In the genomic region with DNA sequence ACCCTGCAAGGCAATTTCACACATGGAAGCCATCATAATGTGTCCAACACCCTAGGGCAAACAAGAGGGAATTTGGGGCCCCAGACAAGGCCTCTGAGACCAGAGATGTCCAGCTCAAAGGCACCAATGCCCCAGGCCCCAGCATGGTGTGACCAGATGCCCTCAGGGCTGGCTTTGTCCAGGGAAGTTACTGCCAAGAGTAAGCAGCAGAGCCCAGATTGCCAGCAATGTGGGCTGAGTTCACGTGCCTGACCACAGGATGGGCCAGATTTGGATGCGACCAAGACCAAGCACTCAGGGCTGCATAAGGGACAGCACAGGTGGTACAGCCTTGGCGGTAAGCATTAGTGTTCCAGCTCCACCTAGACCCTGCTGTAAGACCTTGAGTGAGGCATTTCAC, we compare ENCODE assay signal across 2 cellular contexts.
TF ChIP-seq lines count a peak whose summit lies in the region.

No MANE protein-coding gene starts in this region.

TF ChIP-seq in HCT116, 20 proteins besides CTCF, POLR2A, EP300 and RAD21:
- TF ChIP-seq, protein P1, sequence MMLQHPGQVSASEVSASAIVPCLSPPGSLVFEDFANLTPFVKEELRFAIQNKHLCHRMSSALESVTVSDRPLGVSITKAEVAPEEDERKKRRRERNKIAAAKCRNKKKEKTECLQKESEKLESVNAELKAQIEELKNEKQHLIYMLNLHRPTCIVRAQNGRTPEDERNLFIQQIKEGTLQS (IDR thresholded peaks at IDR 0.05): no peak
- no peak for TF ChIP-seq SP1 (IDR thresholded peaks at IDR 0.05; ENCODE audit: low read depth)
- no peak for TF ChIP-seq ELF1 (IDR thresholded peaks at IDR 0.05; ENCODE audit: borderline replicate concordance, low read depth)
- TF ChIP-seq EZH2 (IDR thresholded peaks at IDR 0.05): no peak
- TF ChIP-seq SRF (IDR thresholded peaks at IDR 0.05; ENCODE audit: low read depth): no peak
- TF ChIP-seq, protein P2, sequence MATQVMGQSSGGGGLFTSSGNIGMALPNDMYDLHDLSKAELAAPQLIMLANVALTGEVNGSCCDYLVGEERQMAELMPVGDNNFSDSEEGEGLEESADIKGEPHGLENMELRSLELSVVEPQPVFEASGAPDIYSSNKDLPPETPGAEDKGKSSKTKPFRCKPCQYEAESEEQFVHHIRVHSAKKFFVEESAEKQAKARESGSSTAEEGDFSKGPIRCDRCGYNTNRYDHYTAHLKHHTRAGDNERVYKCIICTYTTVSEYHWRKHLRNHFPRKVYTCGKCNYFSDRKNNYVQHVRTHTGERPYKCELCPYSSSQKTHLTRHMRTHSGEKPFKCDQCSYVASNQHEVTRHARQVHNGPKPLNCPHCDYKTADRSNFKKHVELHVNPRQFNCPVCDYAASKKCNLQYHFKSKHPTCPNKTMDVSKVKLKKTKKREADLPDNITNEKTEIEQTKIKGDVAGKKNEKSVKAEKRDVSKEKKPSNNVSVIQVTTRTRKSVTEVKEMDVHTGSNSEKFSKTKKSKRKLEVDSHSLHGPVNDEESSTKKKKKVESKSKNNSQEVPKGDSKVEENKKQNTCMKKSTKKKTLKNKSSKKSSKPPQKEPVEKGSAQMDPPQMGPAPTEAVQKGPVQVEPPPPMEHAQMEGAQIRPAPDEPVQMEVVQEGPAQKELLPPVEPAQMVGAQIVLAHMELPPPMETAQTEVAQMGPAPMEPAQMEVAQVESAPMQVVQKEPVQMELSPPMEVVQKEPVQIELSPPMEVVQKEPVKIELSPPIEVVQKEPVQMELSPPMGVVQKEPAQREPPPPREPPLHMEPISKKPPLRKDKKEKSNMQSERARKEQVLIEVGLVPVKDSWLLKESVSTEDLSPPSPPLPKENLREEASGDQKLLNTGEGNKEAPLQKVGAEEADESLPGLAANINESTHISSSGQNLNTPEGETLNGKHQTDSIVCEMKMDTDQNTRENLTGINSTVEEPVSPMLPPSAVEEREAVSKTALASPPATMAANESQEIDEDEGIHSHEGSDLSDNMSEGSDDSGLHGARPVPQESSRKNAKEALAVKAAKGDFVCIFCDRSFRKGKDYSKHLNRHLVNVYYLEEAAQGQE (IDR thresholded peaks at IDR 0.05; ENCODE audit: low read depth): no peak

TF ChIP-seq in HepG2, 621 proteins besides CTCF, POLR2A, EP300 and RAD21:
- TF ChIP-seq, protein P3, sequence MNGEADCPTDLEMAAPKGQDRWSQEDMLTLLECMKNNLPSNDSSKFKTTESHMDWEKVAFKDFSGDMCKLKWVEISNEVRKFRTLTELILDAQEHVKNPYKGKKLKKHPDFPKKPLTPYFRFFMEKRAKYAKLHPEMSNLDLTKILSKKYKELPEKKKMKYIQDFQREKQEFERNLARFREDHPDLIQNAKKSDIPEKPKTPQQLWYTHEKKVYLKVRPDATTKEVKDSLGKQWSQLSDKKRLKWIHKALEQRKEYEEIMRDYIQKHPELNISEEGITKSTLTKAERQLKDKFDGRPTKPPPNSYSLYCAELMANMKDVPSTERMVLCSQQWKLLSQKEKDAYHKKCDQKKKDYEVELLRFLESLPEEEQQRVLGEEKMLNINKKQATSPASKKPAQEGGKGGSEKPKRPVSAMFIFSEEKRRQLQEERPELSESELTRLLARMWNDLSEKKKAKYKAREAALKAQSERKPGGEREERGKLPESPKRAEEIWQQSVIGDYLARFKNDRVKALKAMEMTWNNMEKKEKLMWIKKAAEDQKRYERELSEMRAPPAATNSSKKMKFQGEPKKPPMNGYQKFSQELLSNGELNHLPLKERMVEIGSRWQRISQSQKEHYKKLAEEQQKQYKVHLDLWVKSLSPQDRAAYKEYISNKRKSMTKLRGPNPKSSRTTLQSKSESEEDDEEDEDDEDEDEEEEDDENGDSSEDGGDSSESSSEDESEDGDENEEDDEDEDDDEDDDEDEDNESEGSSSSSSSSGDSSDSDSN (CRISPR knock-in tag; IDR thresholded peaks at IDR 0.05): no peak
- TF ChIP-seq FOSL1 (CRISPR knock-in tag; IDR thresholded peaks at IDR 0.05; ENCODE audit: borderline replicate concordance) (no peak), SMAD1 (CRISPR knock-in tag; IDR thresholded peaks at IDR 0.05; ENCODE audit: borderline replicate concordance, low read depth) (no peak), NCOA5 (CRISPR knock-in tag; IDR thresholded peaks at IDR 0.05) (no peak), NAIF1 (CRISPR knock-in tag; IDR thresholded peaks at IDR 0.05; ENCODE audit: borderline replicate concordance) (no peak), ETV5 (CRISPR knock-in tag; IDR thresholded peaks at IDR 0.05; ENCODE audit: borderline replicate concordance) (no peak), NONO (IDR thresholded peaks at IDR 0.05) (no peak), NONO (CRISPR knock-in tag; conservative IDR thresholded peaks at IDR 0.05) (no peak), NFKBIZ (CRISPR knock-in tag; IDR thresholded peaks at IDR 0.05) (no peak)
- TF ChIP-seq, protein P4, sequence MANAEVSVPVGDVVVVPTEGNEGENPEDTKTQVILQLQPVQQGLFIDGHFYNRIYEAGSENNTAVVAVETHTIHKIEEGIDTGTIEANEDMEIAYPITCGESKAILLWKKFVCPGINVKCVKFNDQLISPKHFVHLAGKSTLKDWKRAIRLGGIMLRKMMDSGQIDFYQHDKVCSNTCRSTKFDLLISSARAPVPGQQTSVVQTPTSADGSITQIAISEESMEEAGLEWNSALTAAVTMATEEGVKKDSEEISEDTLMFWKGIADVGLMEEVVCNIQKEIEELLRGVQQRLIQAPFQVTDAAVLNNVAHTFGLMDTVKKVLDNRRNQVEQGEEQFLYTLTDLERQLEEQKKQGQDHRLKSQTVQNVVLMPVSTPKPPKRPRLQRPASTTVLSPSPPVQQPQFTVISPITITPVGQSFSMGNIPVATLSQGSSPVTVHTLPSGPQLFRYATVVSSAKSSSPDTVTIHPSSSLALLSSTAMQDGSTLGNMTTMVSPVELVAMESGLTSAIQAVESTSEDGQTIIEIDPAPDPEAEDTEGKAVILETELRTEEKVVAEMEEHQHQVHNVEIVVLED (CRISPR knock-in tag; IDR thresholded peaks at IDR 0.05; ENCODE audit: borderline replicate concordance): no peak
- TF ChIP-seq, protein P5, sequence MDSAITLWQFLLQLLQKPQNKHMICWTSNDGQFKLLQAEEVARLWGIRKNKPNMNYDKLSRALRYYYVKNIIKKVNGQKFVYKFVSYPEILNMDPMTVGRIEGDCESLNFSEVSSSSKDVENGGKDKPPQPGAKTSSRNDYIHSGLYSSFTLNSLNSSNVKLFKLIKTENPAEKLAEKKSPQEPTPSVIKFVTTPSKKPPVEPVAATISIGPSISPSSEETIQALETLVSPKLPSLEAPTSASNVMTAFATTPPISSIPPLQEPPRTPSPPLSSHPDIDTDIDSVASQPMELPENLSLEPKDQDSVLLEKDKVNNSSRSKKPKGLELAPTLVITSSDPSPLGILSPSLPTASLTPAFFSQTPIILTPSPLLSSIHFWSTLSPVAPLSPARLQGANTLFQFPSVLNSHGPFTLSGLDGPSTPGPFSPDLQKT (CRISPR knock-in tag; IDR thresholded peaks at IDR 0.05; ENCODE audit: borderline replicate concordance): no peak
